In the genomic region with DNA sequence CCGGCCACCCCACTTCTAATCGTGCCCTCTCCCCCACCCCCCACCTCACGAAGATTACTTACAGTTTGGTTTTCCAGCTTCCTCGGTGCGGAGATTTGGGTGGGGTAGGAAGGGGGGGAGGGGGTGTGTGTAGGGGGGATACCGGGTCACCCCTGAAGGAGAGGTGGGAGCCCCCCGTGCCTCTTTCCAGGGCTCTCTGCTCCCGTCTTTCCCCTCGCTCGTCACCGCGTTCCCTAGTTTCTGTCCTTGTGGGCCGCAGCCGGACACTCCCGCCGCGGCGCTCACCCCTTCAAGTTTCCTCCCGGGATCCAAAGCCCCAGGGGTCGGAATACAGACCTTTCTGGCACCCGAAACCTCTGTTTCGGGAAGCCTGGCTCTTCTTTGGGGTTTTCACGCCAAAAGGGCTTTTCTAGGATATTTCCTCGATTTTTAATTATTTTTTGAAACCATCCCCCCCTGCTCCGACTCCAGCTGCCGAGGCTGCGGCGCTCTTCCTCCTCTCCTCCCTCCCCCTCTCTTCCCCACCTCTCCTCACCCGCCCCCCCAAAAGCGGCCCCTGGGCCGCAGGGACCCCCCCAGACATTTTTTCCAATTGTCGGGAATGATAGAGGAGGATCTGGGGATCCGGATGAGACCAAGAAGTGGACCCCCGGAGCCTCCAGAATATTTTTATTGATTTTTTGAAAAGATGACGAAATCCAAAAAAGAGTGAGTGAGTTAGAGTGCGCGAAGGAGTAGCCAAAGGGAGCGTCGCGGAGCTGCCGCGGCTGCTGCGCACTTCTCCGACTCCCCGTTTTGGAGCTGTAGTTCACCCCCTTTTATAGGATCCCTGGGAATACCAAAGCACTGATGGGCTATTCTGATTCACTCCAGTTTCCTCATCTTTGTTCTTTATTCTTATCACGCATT, we compare ENCODE assay signal across 8 cellular contexts. TPM values are rescaled to one million over a fixed set of nuclear protein-coding genes. Genes with fewer than 3 reads are reported as not detected.
DNase-seq lines count a peak whose midpoint lies in the region; ATAC-seq and TF ChIP-seq lines count a peak whose summit lies in the region.

No MANE protein-coding gene starts in this region.

- peaks cover 18 to 21% of the 10 kb centered on the region in 2 donors for H3K4me1 ChIP-seq in uterus

- H3K4me3 ChIP-seq in uterus, result peak overlapping the region; percentile 47 to 91

- H3K27ac ChIP-seq in uterus, result peak overlapping the region; percentile 88 to 99

- TF ChIP-seq CTCF in MCF 10A (IDR thresholded peaks at IDR 0.05; ENCODE audit: unreplicated experiment) (no peak), uterus (IDR thresholded peaks at IDR 0.05) (no peak)

- peak in 1 of 2 donors; percentile 8 for TF ChIP-seq POLR2A in uterus (IDR thresholded peaks at IDR 0.05)

- intact Hi-C loops in MCF 10A (cut with micrococcal nuclease), result loop anchor here (1.0 kb wide), 1 partner anchor 46 kb away; a partner anchor contains a TSS
- intact Hi-C loops in uterus (cut with DNase I; ENCODE audit: low total_unique reads), result loop anchor here (10.0 kb wide), 1 partner anchor 240 kb away; no protein-coding TSS in a partner anchor

- CTCF ChIA-PET in MCF 10A (lab: Yijun Ruan, JAX), result interaction anchor here (0.6 to 6.7 kb wide), 21 partner anchors 9 to 1922 kb away, joined by 3 to 220 read pairs (median 6); no protein-coding TSS in a partner anchor

- no peak for ATAC-seq in GM18861 (IDR thresholded peaks at IDR 0.05; ENCODE audit: unreplicated experiment)

- peak overlapping the region; percentile 98 for H3K4me3 Mint-ChIP-seq in activated naive CD4-positive, alpha-beta T cell treated with anti-CD3 and anti-CD28 coated beads, Interleukin-2, amount 50 U/mL, for 24 hours
- peak overlapping the region; percentile 79 for H3K4me3 Mint-ChIP-seq in MCF 10A (ENCODE audit: unreplicated experiment)

- POLR2A ChIA-PET in MCF 10A (lab: Yijun Ruan, JAX), result interaction anchor here (0.5 to 4.7 kb wide), 9 partner anchors 239 to 867 kb away, joined by 3 to 28 read pairs (median 3); a partner anchor contains a TSS

- H3K4me1 Mint-ChIP-seq in activated naive CD4-positive, alpha-beta T cell treated with anti-CD3 and anti-CD28 coated beads, Interleukin-2, amount 50 U/mL, for 24 hours, result peaks cover 32% of the 10 kb centered on the region
- H3K4me1 Mint-ChIP-seq in MCF 10A (ENCODE audit: insufficient read depth, unreplicated experiment), result peaks cover 14% of the 10 kb centered on the region

- BruUV-seq in MCF 10A (replicated peaks; lab: Mats Ljungman, UMichigan), result TSS peak; percentile 71

- no peak for DNase-seq in activated naive CD4-positive, alpha-beta T cell treated with anti-CD3 and anti-CD28 coated beads, Interleukin-2, amount 50 U/mL, for 16 hours
- no peak for DNase-seq in MCF 10A (ENCODE audit: unreplicated experiment)
- peak; percentile 18 to 20 for DNase-seq in lung microvascular endothelial cell (ENCODE audit: low read depth in 2 of 2)
- peak; percentile 36 to 41 for DNase-seq in uterus
- DNase-seq in dedifferentiated amniotic fluid mesenchymal stem cell (ENCODE audit: extremely low spot score), result no peak
- DNase-seq in stimulated activated CD4-positive, alpha-beta T cell treated with anti-CD3 and anti-CD28 coated beads, Interleukin-12 subunit alpha, Interleukin-12 subunit beta, amount 100 ng/mL, for 4 hours, result no peak

- no peaks in the 10 kb centered on the region for H3K9me3 ChIP-seq in uterus

- H3K27me3 Mint-ChIP-seq in activated naive CD4-positive, alpha-beta T cell treated with anti-CD3 and anti-CD28 coated beads, Interleukin-2, amount 50 U/mL, for 24 hours, result no peaks in the 10 kb centered on the region
- peaks cover 55% of the 10 kb centered on the region for H3K27me3 Mint-ChIP-seq in MCF 10A (ENCODE audit: insufficient read depth, unreplicated experiment)

- peaks cover 32% of the 10 kb centered on the region for H3K36me3 Mint-ChIP-seq in activated naive CD4-positive, alpha-beta T cell treated with anti-CD3 and anti-CD28 coated beads, Interleukin-2, amount 50 U/mL, for 24 hours
- peaks cover 51% of the 10 kb centered on the region for H3K36me3 Mint-ChIP-seq in MCF 10A (ENCODE audit: insufficient read depth, unreplicated experiment)

- no peaks in the 10 kb centered on the region for H3K36me3 ChIP-seq in uterus

- no peaks in the 10 kb centered on the region for H3K27me3 ChIP-seq in uterus

- H3K27ac Mint-ChIP-seq in activated naive CD4-positive, alpha-beta T cell treated with anti-CD3 and anti-CD28 coated beads, Interleukin-2, amount 50 U/mL, for 24 hours, result peak overlapping the region; percentile 95
- peak overlapping the region; percentile 82 for H3K27ac Mint-ChIP-seq in MCF 10A (ENCODE audit: low read depth, unreplicated experiment)

- no peaks in the 10 kb centered on the region for H3K9me3 Mint-ChIP-seq in activated naive CD4-positive, alpha-beta T cell treated with anti-CD3 and anti-CD28 coated beads, Interleukin-2, amount 50 U/mL, for 24 hours
- H3K9me3 Mint-ChIP-seq in MCF 10A (ENCODE audit: unreplicated experiment), result no peaks in the 10 kb centered on the region

RNA-seq across cellular contexts. Expression of a gene that starts 1.7 kb away (rescaled TPM):
- 62.2 and 70.9 TPM in 2 replicates for total RNA-seq in MCF 10A (2022)
- total RNA-seq in lung microvascular endothelial cell, result 80.6 and 141 TPM in 2 replicates
- 100 to 1,000 TPM in 2 of 4 donors, 10 to 100 TPM in 2; 49.4 to 210 (median 100) TPM for total RNA-seq in uterus

RNA-seq across cellular contexts. Expression of a gene that starts 45.8 kb away (rescaled TPM):
- total RNA-seq in MCF 10A (2022) (44.0 and 45.8 TPM in 2 replicates), lung microvascular endothelial cell (8.3 and 14.8 TPM in 2 replicates), uterus (10 to 100 TPM in 1 of 4 donors, 1 to 10 TPM in 2, under 1 TPM in 1; 0.26 to 10.6 (median 2.3) TPM)

Comparison
In these comparisons a context has a peak if more than half of its experiments do, and no peak if none do; other contexts are left out.
1. DNase-seq: peak in lung microvascular endothelial cell (2 of 2) and uterus (2 of 2); none in activated naive CD4-positive, alpha-beta T cell treated with anti-CD3 and anti-CD28 coated beads, Interleukin-2, amount 50 U/mL, for 16 hours (single experiment), MCF 10A (single experiment), dedifferentiated amniotic fluid mesenchymal stem cell (single experiment) and stimulated activated CD4-positive, alpha-beta T cell treated with anti-CD3 and anti-CD28 coated beads, Interleukin-12 subunit alpha, Interleukin-12 subunit beta, amount 100 ng/mL, for 4 hours (single experiment).